ENCODE assay signal across 24 cellular contexts in the genomic region with DNA sequence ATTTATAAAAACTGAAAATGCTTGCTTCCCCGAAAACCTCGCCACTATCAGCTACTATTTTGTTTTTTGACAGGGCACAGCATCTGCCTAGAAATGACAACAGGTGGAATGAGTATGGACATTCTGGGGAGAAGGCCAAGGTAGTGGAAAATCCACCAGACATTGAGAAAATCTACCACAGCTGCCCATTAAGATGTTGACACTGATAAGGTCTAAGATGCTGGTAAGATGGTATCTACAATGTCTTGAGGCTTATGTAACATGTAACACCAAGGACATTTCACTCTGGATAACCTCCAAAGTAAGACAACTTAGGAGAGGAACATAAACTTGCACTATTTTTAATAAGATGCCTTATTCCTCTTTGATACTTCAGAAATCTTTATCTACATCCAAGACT.
"Had no signal": no experiment of that assay in that cellular context is flagged by ENCODE, and none has a peak within 500 bp of the region (broad histone marks: within the 10 kb centered on the region; RNA-seq: fewer than 3 reads in every experiment).

No MANE protein-coding gene starts in this region.

- FAIRE-seq: colon, endothelial cell of umbilical vein, frontal cortex had no signal

- H2AFZ ChIP-seq: hepatocyte had no signal

- ATAC-seq: foreskin keratinocyte, gastroesophageal sphincter, heart left ventricle, left cardiac atrium, left lung, left ventricle myocardium superior, lower lobe of right lung, mucosa of descending colon had no signal

- H3K27ac Mint-ChIP-seq: immature natural killer cell, mesothelial cell of epicardium, naive B cell had no signal

- H3K4me3 ChIP-seq: coronary artery, dorsolateral prefrontal cortex, esophagus muscularis mucosa, gastroesophageal sphincter, heart left ventricle, hepatocyte, left lung, lower lobe of right lung, mucosa of descending colon had no signal

- H3K9me3 ChIP-seq: esophagus muscularis mucosa, gastroesophageal sphincter, heart left ventricle, left lung, lower lobe of right lung, mucosa of descending colon had no signal

- H3K27me3 ChIP-seq: dorsolateral prefrontal cortex, esophagus muscularis mucosa, foreskin keratinocyte, gastroesophageal sphincter, heart left ventricle, hepatocyte, left lung had no signal

- H3K4me1 Mint-ChIP-seq: immature natural killer cell, naive B cell had no signal

- H3K79me2 ChIP-seq: hepatocyte had no signal

- H3K4me2 ChIP-seq: hepatocyte had no signal

- H3K27ac ChIP-seq: coronary artery, dorsolateral prefrontal cortex, esophagus muscularis mucosa, foreskin keratinocyte, gastroesophageal sphincter, heart left ventricle, hepatocyte, left lung, lower lobe of right lung had no signal

- H3K4me1 ChIP-seq: gastroesophageal sphincter, left lung, lower lobe of right lung had no signal

- H3K4me3 Mint-ChIP-seq: immature natural killer cell, mesothelial cell of epicardium, naive B cell had no signal

- H3K9me3 Mint-ChIP-seq: immature natural killer cell, naive B cell had no signal

- H3K27me3 Mint-ChIP-seq: naive B cell had no signal

- DNase-seq: dermis blood vessel endothelial cell; dorsolateral prefrontal cortex; effector CD4-positive, alpha-beta T cell; effector memory CD4-positive, alpha-beta T cell; foreskin keratinocyte; heart left ventricle; hypothalamus; immature natural killer cell; islet precursor cell; left cardiac atrium; left lung; left ventricle myocardium superior; lower lobe of right lung; mesenchymal stem cell; mucosa of descending colon; naive B cell had no signal
